Comparison of ENCODE assay signal across 24 cellular contexts in the genomic region with DNA sequence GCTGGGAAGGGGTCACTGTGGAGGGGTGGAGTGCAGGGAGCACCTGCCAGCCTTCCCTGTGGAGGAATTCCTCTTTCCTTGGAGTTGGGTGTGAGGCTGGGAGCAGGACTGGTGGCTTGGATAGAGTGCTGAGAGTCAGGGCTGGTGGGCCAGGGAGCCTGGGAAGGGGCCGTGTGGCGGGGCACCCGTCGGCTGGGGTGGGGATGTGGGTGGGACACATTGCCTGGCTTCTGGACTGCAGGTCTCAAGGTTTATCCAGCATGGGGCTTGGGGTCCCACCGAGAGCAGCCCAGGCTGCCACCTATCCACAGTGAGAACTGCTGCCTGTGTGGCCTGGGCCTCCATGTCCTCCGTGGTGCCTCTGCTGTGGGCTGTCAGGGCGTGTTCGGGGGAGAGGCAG.
"Had no signal": no experiment of that assay in that cellular context is flagged by ENCODE, and none has a peak within 500 bp of the region (broad histone marks: within the 10 kb centered on the region; RNA-seq: fewer than 3 reads in every experiment).

No MANE protein-coding gene starts in this region.

- H3K27me3 Mint-ChIP-seq: activated CD8-positive, alpha-beta T cell treated with anti-CD3 and anti-CD28 coated beads for 36 hours had no signal

- H3K9me3 Mint-ChIP-seq: activated CD8-positive, alpha-beta T cell treated with anti-CD3 and anti-CD28 coated beads for 36 hours; activated naive CD4-positive, alpha-beta T cell treated with anti-CD3 and anti-CD28 coated beads, Interleukin-2, amount 50 U/mL, for 72 hours; activated T-helper 1 cell treated with anti-CD3 and anti-CD28 coated beads, Interleukin-12 subunit alpha, Interleukin-12 subunit beta, Interleukin-2, Interleukin-4 antibody, amounts not matched to agents 30 ng/mL and 10 ng/mL and 1 ng/mL, durations not matched to agents 14 hours and 24 hours and 36 hours; IgD-negative memory B cell had no signal

- DNase-seq: activated CD4-positive, alpha-beta T cell treated with anti-CD3 and anti-CD28 coated beads for 4 hours; activated CD8-positive, alpha-beta memory T cell treated with anti-CD3 and anti-CD28 coated beads, Interleukin-2, amount 50 U/mL, for 4 hours; activated CD8-positive, alpha-beta T cell treated with anti-CD3 and anti-CD28 coated beads for 36 hours; activated effector memory CD4-positive, alpha-beta T cell treated with Interleukin-2 at 50 U/mL for 16 hours; activated naive CD4-positive, alpha-beta T cell; activated T-cell treated with anti-CD3 and anti-CD28 coated beads, Interleukin-2, amount 50 U/mL, for 1 hour; amygdala; brain microvascular endothelial cell; KG1; NCI-H1092; NCI-H1417 treated with DMSO at 0.1 percent for 48 hours; NCI-H1694; NCI-H2029; NCI-H510A treated with DMSO at 0.1 percent for 48 hours; Peyer's patch; SHP77; SW 1271 had no signal

- H3K27ac Mint-ChIP-seq: activated CD8-positive, alpha-beta T cell treated with anti-CD3 and anti-CD28 coated beads for 36 hours; activated T-helper 1 cell treated with anti-CD3 and anti-CD28 coated beads, Interleukin-12 subunit alpha, Interleukin-12 subunit beta, Interleukin-2, Interleukin-4 antibody, amounts not matched to agents 30 ng/mL and 10 ng/mL and 1 ng/mL, durations not matched to agents 14 hours and 24 hours and 36 hours had no signal

- H3K4me3 Mint-ChIP-seq: activated CD8-positive, alpha-beta T cell treated with anti-CD3 and anti-CD28 coated beads for 36 hours; activated T-helper 1 cell treated with anti-CD3 and anti-CD28 coated beads, Interleukin-12 subunit alpha, Interleukin-12 subunit beta, Interleukin-2, Interleukin-4 antibody, amounts not matched to agents 30 ng/mL and 10 ng/mL and 1 ng/mL, durations not matched to agents 14 hours and 24 hours and 36 hours had no signal

- H3K27ac ChIP-seq: brain microvascular endothelial cell, cardiac muscle cell, Peyer's patch, SJSA1 had no signal

- H3K9me3 ChIP-seq: Peyer's patch, SJSA1 had no signal

- H3K36me3 Mint-ChIP-seq: activated naive CD4-positive, alpha-beta T cell treated with anti-CD3 and anti-CD28 coated beads, Interleukin-2, amount 50 U/mL, for 72 hours had no signal

- H3K27me3 ChIP-seq: brain microvascular endothelial cell, Peyer's patch, SJSA1 had no signal

- ATAC-seq: activated CD4-positive, CD25-positive, alpha-beta regulatory T cell treated with anti-CD3 and anti-CD28 coated beads, Interleukin-2, amount 50 U/mL, for 24 hours; activated CD8-positive, alpha-beta T cell treated with anti-CD3 and anti-CD28 coated beads for 36 hours; activated naive CD4-positive, alpha-beta T cell treated with anti-CD3 and anti-CD28 coated beads, Interleukin-2, amount 50 U/mL, for 72 hours; SK-N-SH treated with all-trans-retinoic acid at 6 μM for 48 hours had no signal

- H3K4me3 ChIP-seq: cardiac muscle cell, Peyer's patch, SJSA1 had no signal
